8 cellular contexts compared by ENCODE assay signal in genomic region chr3:48897401-48898376, GRCh38. TPM values are rescaled to one million over a fixed set of nuclear protein-coding genes. Genes with fewer than 3 reads are reported as not detected.
DNase-seq lines count a peak whose midpoint lies in the region; ATAC-seq and TF ChIP-seq lines count a peak whose summit lies in the region.

No MANE protein-coding gene starts in this region.

- peak overlapping the region; percentile 91 to 93 (median 92) for H3K4me3 Mint-ChIP-seq in T-cell

- WGBS in trophoblast cell (ENCODE audit: extremely low coverage, insufficient coverage, insufficient read length) = no CpG with 5 or more reads among the region's 17 CpGs

- peak overlapping the region; percentile 51 for H3K4me3 ChIP-seq in A673 (ENCODE audit: low read depth, low read length, poor library complexity, severe bottlenecking)
- H3K4me3 ChIP-seq in fibroblast of mammary gland (ENCODE audit: control insufficient read depth, low read depth, low read length) = peak overlapping the region; percentile 82
- H3K4me3 ChIP-seq in trophoblast cell (ENCODE audit: low read depth, low read length) = no peak overlapping the region

- H3K9me3 Mint-ChIP-seq in T-cell = no peaks in the 10 kb centered on the region

- ATAC-seq in GM21515 (IDR thresholded peaks at IDR 0.05; ENCODE audit: unreplicated experiment) (peak; percentile 15), T-cell (replicated peaks in 1 of 4) (peak; percentile 8 to 17 (median 12))

- H3K9me3 ChIP-seq in A673 (ENCODE audit: low read depth, low read length, poor library complexity, severe bottlenecking) (no peaks in the 10 kb centered on the region), trophoblast cell (ENCODE audit: insufficient read depth, low read depth, low read length) (no peaks in the 10 kb centered on the region)

- H3K27ac Mint-ChIP-seq in T-cell = peak overlapping the region; percentile 91 to 94

- no peaks in the 10 kb centered on the region for H3K4me1 ChIP-seq in A673 (ENCODE audit: insufficient read depth, low read length, poor library complexity, severe bottlenecking)
- H3K4me1 ChIP-seq in trophoblast cell (ENCODE audit: control insufficient read depth in 1 of 2, insufficient read depth in 2 of 2, low read length in 2 of 2) = peaks cover 2 to 17% of the 10 kb centered on the region in 2 experiments

- BruUV-seq in A673 (replicated peaks; lab: Mats Ljungman, UMichigan) = no TSS peak

- POLR2A ChIA-PET in A673 (lab: Charles Lee; ENCODE audit: low non-redundant PET) (no interaction called here), T-cell (lab: Charles Lee) (interaction anchor here (1.4 to 1.6 kb wide), 2 partner anchors 21 to 22 kb away, joined by 4 to 7 read pairs; partner anchors contain the start of gene ARIH2 (in 1 of the 2))

- H3K18ac ChIP-seq in trophoblast cell (ENCODE audit: low read length) = no peak overlapping the region

- no peak overlapping the region for H4K12ac ChIP-seq in trophoblast cell (ENCODE audit: low read depth, low read length)

- intact Hi-C loops in A673 (cut with micrococcal nuclease; ENCODE audit: unreplicated experiment) = no loop called here

- no peak overlapping the region for H4K91ac ChIP-seq in trophoblast cell (ENCODE audit: low read depth, low read length)

- H3K23ac ChIP-seq in trophoblast cell (ENCODE audit: low read length) = no peak overlapping the region

- peaks cover 31 to 52% (median 38%) of the 10 kb centered on the region in 3 donors for H3K4me1 Mint-ChIP-seq in T-cell

- no peak for DNase-seq in A673 (ENCODE audit: low spot score)
- DNase-seq in T-cell = peak in 3 of 34 experiments; percentile 7 to 10 (median 9)
- DNase-seq in fibroblast of mammary gland (ENCODE audit: low read depth) = no peak
- no peak for DNase-seq in trophoblast cell
- no peak for DNase-seq in kidney glomerular epithelial cell (lab: John Stamatoyannopoulos, UW)
- DNase-seq in HK-2 (ENCODE audit: unreplicated experiment) = no peak
- DNase-seq in GM19238 (ENCODE audit: insufficient read length, low spot score) = no peak

- CTCF ChIA-PET in A673 (lab: Charles Lee) (no interaction called here), T-cell (lab: Charles Lee) (interaction anchor here (0.5 to 2.1 kb wide), 8 partner anchors 13 to 1887 kb away, joined by 3 to 8 read pairs (median 4); partner anchors contain the start of genes ARIH2 (in 1 of the 2), NDUFAF3 (in 1 of the 2) and WDR6 (in 1 of the 2))

- no peak overlapping the region for H2BK5ac ChIP-seq in trophoblast cell (ENCODE audit: low read depth, low read length, poor library complexity)

- no peak overlapping the region for H3K14ac ChIP-seq in trophoblast cell (ENCODE audit: low read length)

- H3K4me2 ChIP-seq in trophoblast cell (ENCODE audit: low read length) = peak overlapping the region; percentile 73

- H3K27ac ChIP-seq in A673 (ENCODE audit: low read depth, low read length, poor library complexity, severe bottlenecking) = no peak overlapping the region
- no peak overlapping the region for H3K27ac ChIP-seq in trophoblast cell (ENCODE audit: low read depth, low read length)

- no peak overlapping the region for H2BK12ac ChIP-seq in trophoblast cell (ENCODE audit: low read length)

- no peak overlapping the region for H2BK120ac ChIP-seq in trophoblast cell (ENCODE audit: insufficient read depth, low read length, poor library complexity)

- TF ChIP-seq CTCF in A673 (conservative IDR thresholded peaks at IDR 0.05; ENCODE audit: low read depth, low read length) = no peak
- no peak for TF ChIP-seq CTCF in fibroblast of mammary gland (conservative IDR thresholded peaks at IDR 0.05; ENCODE audit: control insufficient read depth, insufficient read depth, low read depth, low read length)

- H3K79me1 ChIP-seq in trophoblast cell (ENCODE audit: low read length) = peaks cover 3% of the 10 kb centered on the region

- H2AFZ ChIP-seq in trophoblast cell (ENCODE audit: insufficient read depth, low read length, poor library complexity) = no peak overlapping the region

- peaks cover 2% of the 10 kb centered on the region for H3K36me3 Mint-ChIP-seq in T-cell

- no peaks in the 10 kb centered on the region for H3K27me3 Mint-ChIP-seq in T-cell

- H3K36me3 ChIP-seq in A673 (ENCODE audit: insufficient read depth, low read length, poor library complexity, severe bottlenecking) (no peaks in the 10 kb centered on the region), trophoblast cell (ENCODE audit: control insufficient read depth in 1 of 2, insufficient read depth in 2 of 2, low read length in 2 of 2) (no peaks in the 10 kb centered on the region)

- H2AK5ac ChIP-seq in trophoblast cell (ENCODE audit: low read length) = no peak overlapping the region

- H3K79me2 ChIP-seq in trophoblast cell (ENCODE audit: control insufficient read depth, insufficient read depth, low read length, poor library complexity) = peaks cover 3% of the 10 kb centered on the region

- H3K4ac ChIP-seq in trophoblast cell (ENCODE audit: low read depth, low read length) = no peak overlapping the region

- H3K9ac ChIP-seq in trophoblast cell (ENCODE audit: low read length) = no peak overlapping the region

- peak overlapping the region; percentile 85 for H4K8ac ChIP-seq in trophoblast cell (ENCODE audit: low read depth, low read length)

- no peaks in the 10 kb centered on the region for H3K27me3 ChIP-seq in A673 (replicated peaks; ENCODE audit: insufficient read depth, low read depth, low read length, poor library complexity)
- no peaks in the 10 kb centered on the region for H3K27me3 ChIP-seq in trophoblast cell (ENCODE audit: insufficient read depth, low read length)

RNA-seq across cellular contexts. Expression of gene SLC25A20, which starts 1.0 kb away (rescaled TPM):
- total RNA-seq in A673 (2021) (4.1 and 4.9 TPM in 2 replicates), T-cell (10 to 100 TPM in 4 of 5 donors, 1 to 10 TPM in 1; 9.4 to 18.2 (median 14.7) TPM)
- polyA plus RNA-seq in trophoblast cell (2013) = 5.4 and 6.0 TPM in 2 replicates

RNA-seq across cellular contexts. Expression of gene ARIH2, which starts 21.0 kb away (rescaled TPM):
- total RNA-seq in A673 (2021) = 70.8 and 76.8 TPM in 2 replicates
- 100 to 1,000 TPM; 136 to 163 (median 153) TPM for total RNA-seq in T-cell
- 50.1 and 52.1 TPM in 2 replicates for polyA plus RNA-seq in trophoblast cell (2013)

RNA-seq across cellular contexts. Expression of gene PRKAR2A, which starts 50.0 kb away (rescaled TPM):
- total RNA-seq in A673 (2021) = 25.6 and 35.8 TPM in 2 replicates
- 10 to 100 TPM; 30.9 to 51.8 (median 49.0) TPM for total RNA-seq in T-cell
- polyA plus RNA-seq in trophoblast cell (2013) = 26.0 and 26.3 TPM in 2 replicates
